In genomic region chr16:55452996-55453395, GRCh38 we compare ENCODE assay signal across 29 cellular contexts.
"Had no signal": no experiment of that assay in that cellular context is flagged by ENCODE, and none has a peak within 500 bp of the region (broad histone marks: within the 10 kb centered on the region; RNA-seq: fewer than 3 reads in every experiment).

No MANE protein-coding gene starts in this region.

- H3K36me3 Mint-ChIP-seq: stimulated activated effector memory CD8-positive, alpha-beta T cell treated with anti-CD3 and anti-CD28 coated beads, Interleukin-12 subunit alpha, Interleukin-12 subunit beta, amount 100 ng/mL, for 72 hours; stimulated activated memory B cell treated with anti-CD40 and anti-IgM and Interleukin-4, amounts not matched to agents 10 μg/mL and 1 μg/mL and 100 μg/mL, for 72 hours; stimulated activated naive B cell treated with anti-CD40 and anti-IgM and Interleukin-4, amounts not matched to agents 10 μg/mL and 1 μg/mL and 100 μg/mL, for 72 hours; type B pancreatic cell had no signal

- DNase-seq: stimulated activated CD4-positive, alpha-beta T cell treated with anti-CD3 and anti-CD28 coated beads, Interleukin-2, amount 100 ng/mL, for 48 hours; stimulated activated CD4-positive, alpha-beta T cell treated with anti-CD3 and anti-CD28 coated beads, Interleukin-4, amount 100 ng/mL, for 1 hour; stimulated activated CD4-positive, alpha-beta T cell treated with anti-CD3 and anti-CD28 coated beads, Interleukin-4, amount 100 ng/mL, for 24 hours; stimulated activated CD4-positive, alpha-beta T cell treated with anti-CD3 and anti-CD28 coated beads, Interleukin-4, amount 100 ng/mL, for 4 hours; stimulated activated CD8-positive, alpha-beta memory T cell treated with anti-CD3 and anti-CD28 coated beads, Interleukin-4, amount 100 ng/mL, for 48 hours; stimulated activated naive B cell treated with anti-CD40 and anti-IgM and Interleukin-4, amounts not matched to agents 10 μg/mL and 1 μg/mL and 100 μg/mL, for 72 hours; stimulated activated naive CD4-positive, alpha-beta T cell; stimulated activated naive CD4-positive, alpha-beta T cell treated with Interleukin-2 at 50 U/mL for 16 hours; stimulated activated naive CD8-positive, alpha-beta T cell treated with anti-CD3 and anti-CD28 coated beads, Interleukin-15, amount 100 ng/mL, for 72 hours; stimulated activated naive CD8-positive, alpha-beta T cell treated with anti-CD3 and anti-CD28 coated beads, Interleukin-15, Interleukin-2, amounts not matched to agents 100 U/mL and 50 U/mL, for 24 hours; stomach; substantia nigra; testis; thyroid gland; transverse colon; trophoblast cell; upper lobe of left lung; upper lobe of right lung; uterus had no signal

- H3K4me1 Mint-ChIP-seq: stimulated activated effector memory CD8-positive, alpha-beta T cell treated with anti-CD3 and anti-CD28 coated beads, Interleukin-12 subunit alpha, Interleukin-12 subunit beta, amount 100 ng/mL, for 72 hours; stimulated activated naive B cell treated with anti-CD40 and anti-IgM and Interleukin-4, amounts not matched to agents 10 μg/mL and 1 μg/mL and 100 μg/mL, for 72 hours; stimulated activated naive CD8-positive, alpha-beta T cell treated with anti-CD3 and anti-CD28 coated beads, Interleukin-15, amount 100 ng/mL, for 72 hours had no signal

- H3K27me3 Mint-ChIP-seq: stimulated activated memory B cell treated with anti-CD40 and anti-IgM and Interleukin-4, amounts not matched to agents 10 μg/mL and 1 μg/mL and 100 μg/mL, for 72 hours; stimulated activated naive CD8-positive, alpha-beta T cell treated with anti-CD3 and anti-CD28 coated beads, Interleukin-15, amount 100 ng/mL, for 72 hours had no signal

- H3K36me3 ChIP-seq: stomach, suprapubic skin, thoracic aorta, thyroid gland, tibial artery, tibial nerve, transverse colon, upper lobe of left lung, upper lobe of right lung, uterus, vagina had no signal

- H3K4me3 ChIP-seq: stomach, suprapubic skin, testis, thoracic aorta, thyroid gland, tibial artery, tibial nerve, transverse colon, upper lobe of left lung, upper lobe of right lung, uterus, vagina had no signal

- H3K9me3 Mint-ChIP-seq: stimulated activated effector memory CD8-positive, alpha-beta T cell treated with anti-CD3 and anti-CD28 coated beads, Interleukin-12 subunit alpha, Interleukin-12 subunit beta, amount 100 ng/mL, for 72 hours; stimulated activated naive CD8-positive, alpha-beta T cell treated with anti-CD3 and anti-CD28 coated beads, Interleukin-15, amount 100 ng/mL, for 72 hours; stimulated activated naive CD8-positive, alpha-beta T cell treated with anti-CD3 and anti-CD28 coated beads, Interleukin-15, Interleukin-2, amounts not matched to agents 100 ng/mL and 50 ng/mL, for 24 hours had no signal

- FAIRE-seq: urothelium cell line had no signal

- H3K9me3 ChIP-seq: stomach, suprapubic skin, testis, thoracic aorta, thyroid gland, tibial artery, tibial nerve, transverse colon, upper lobe of left lung, upper lobe of right lung, uterus, vagina had no signal

- H3K4me1 ChIP-seq: stomach, suprapubic skin, testis, thyroid gland, tibial artery, tibial nerve, transverse colon, upper lobe of left lung, upper lobe of right lung, uterus, vagina had no signal

- H3K27ac ChIP-seq: stomach, suprapubic skin, testis, thoracic aorta, thyroid gland, tibial artery, tibial nerve, transverse colon, upper lobe of left lung, upper lobe of right lung, uterus, vagina had no signal

- H3K4me3 Mint-ChIP-seq: stimulated activated effector memory CD8-positive, alpha-beta T cell treated with anti-CD3 and anti-CD28 coated beads, Interleukin-12 subunit alpha, Interleukin-12 subunit beta, amount 100 ng/mL, for 72 hours; stimulated activated memory B cell treated with anti-CD40 and anti-IgM and Interleukin-4, amounts not matched to agents 10 μg/mL and 1 μg/mL and 100 μg/mL, for 72 hours; stimulated activated naive B cell treated with anti-CD40 and anti-IgM and Interleukin-4, amounts not matched to agents 10 μg/mL and 1 μg/mL and 100 μg/mL, for 72 hours; stimulated activated naive CD8-positive, alpha-beta T cell treated with anti-CD3 and anti-CD28 coated beads, Interleukin-15, amount 100 ng/mL, for 72 hours; stimulated activated naive CD8-positive, alpha-beta T cell treated with anti-CD3 and anti-CD28 coated beads, Interleukin-15, Interleukin-2, amounts not matched to agents 100 ng/mL and 50 ng/mL, for 24 hours; type B pancreatic cell had no signal

- H3K27me3 ChIP-seq: stomach, suprapubic skin, testis, thyroid gland, tibial artery, tibial nerve, transverse colon, upper lobe of left lung, upper lobe of right lung, uterus, vagina had no signal

- H3K27ac Mint-ChIP-seq: stimulated activated effector memory CD8-positive, alpha-beta T cell treated with anti-CD3 and anti-CD28 coated beads, Interleukin-12 subunit alpha, Interleukin-12 subunit beta, amount 100 ng/mL, for 72 hours; stimulated activated memory B cell treated with anti-CD40 and anti-IgM and Interleukin-4, amounts not matched to agents 10 μg/mL and 1 μg/mL and 100 μg/mL, for 72 hours; stimulated activated naive B cell treated with anti-CD40 and anti-IgM and Interleukin-4, amounts not matched to agents 10 μg/mL and 1 μg/mL and 100 μg/mL, for 72 hours; stimulated activated naive CD8-positive, alpha-beta T cell treated with anti-CD3 and anti-CD28 coated beads, Interleukin-15, amount 100 ng/mL, for 72 hours; stimulated activated naive CD8-positive, alpha-beta T cell treated with anti-CD3 and anti-CD28 coated beads, Interleukin-15, Interleukin-2, amounts not matched to agents 100 ng/mL and 50 ng/mL, for 24 hours; type B pancreatic cell had no signal
